Comparison of ENCODE assay signal across 28 cellular contexts in the genomic region with DNA sequence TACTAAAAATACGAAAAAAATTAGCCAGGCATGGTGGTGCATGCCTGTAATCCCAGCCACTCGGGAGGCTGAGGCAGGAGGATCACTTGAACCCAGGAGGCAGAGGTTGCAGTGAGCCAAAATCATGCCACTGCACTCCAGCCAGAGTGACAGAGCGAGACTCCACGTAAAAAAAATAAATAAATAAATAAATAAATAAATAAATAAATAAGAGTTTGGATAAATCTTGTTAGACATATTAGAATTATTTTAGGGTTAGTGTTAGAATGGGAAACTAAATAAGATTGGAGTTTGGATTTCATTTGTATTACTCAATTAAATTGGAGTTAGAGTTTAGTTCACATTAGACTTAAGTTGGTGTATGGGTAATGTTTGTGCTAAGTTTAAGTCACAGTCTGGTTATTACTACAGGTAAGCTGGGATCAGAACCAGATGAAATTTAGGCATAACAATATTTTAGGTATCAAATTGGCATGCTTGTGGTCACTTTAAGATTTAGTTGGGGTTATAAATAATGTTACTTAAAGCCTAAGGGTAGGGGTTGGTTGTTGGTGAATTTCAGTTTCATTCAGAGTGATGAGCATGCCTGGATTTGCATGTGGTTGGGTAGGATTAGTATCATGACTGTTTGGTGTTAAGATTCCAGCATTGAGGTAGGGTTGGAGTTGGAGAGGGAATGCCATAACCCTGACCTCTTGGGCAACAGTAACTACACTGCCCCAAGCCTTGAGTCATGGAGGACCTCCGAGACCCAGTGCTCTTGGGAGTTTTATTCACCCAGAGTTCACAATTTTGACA. TPM values are rescaled to one million over a fixed set of nuclear protein-coding genes. Genes with fewer than 3 reads are reported as not detected.
"Had no signal": no experiment of that assay in that cellular context is flagged by ENCODE, and none has a peak within 500 bp of the region (broad histone marks: within the 10 kb centered on the region; RNA-seq: fewer than 3 reads in every experiment).

No MANE protein-coding gene starts in this region.

- H3K27me3 ChIP-seq: adrenal gland had no signal

- H2AFZ ChIP-seq: PC-9 had no signal

- H3K36me3 ChIP-seq: adrenal gland had no signal

- ATAC-seq: activated T-cell treated with anti-CD3 and anti-CD28 coated beads, Interleukin-2, amount 50 U/mL, for 72 hours; T-cell had no signal

- DNase-seq: activated CD4-positive, alpha-beta memory T cell treated with anti-CD3 and anti-CD28 coated beads for 36 hours; activated CD4-positive, alpha-beta T cell treated with anti-CD3 and anti-CD28 coated beads, Interleukin-2, amount 10 ng/mL, durations not matched to agents 7 days and 5 days; activated CD4-positive, CD25-positive, alpha-beta regulatory T cell; activated CD8-positive, alpha-beta memory T cell treated with anti-CD3 and anti-CD28 coated beads for 24 hours; activated naive CD4-positive, alpha-beta T cell treated with anti-CD3 and anti-CD28 coated beads, Interleukin-2, amount 50 U/mL, for 16 hours; activated naive CD8-positive, alpha-beta T cell treated with anti-CD3 and anti-CD28 coated beads, Interleukin-2, amount 10 ng/mL, durations not matched to agents 7 days and 5 days; activated T-cell treated with anti-CD3 and anti-CD28 coated beads, Interleukin-2, amount 50 U/mL, for 72 hours; adrenal gland; anterior cingulate cortex; cerebellar nuclear complex; NCI-H1092; NCI-H1417; NCI-H1930; NCI-H2171; NCI-H2227 treated with DMSO at 0.1 percent for 48 hours; NCI-H526 treated with DMSO at 0.1 percent for 48 hours; NCI-H82; PC-9; SIG-M5; T-cell; T-helper 2 cell had no signal

- H3K27ac ChIP-seq: adrenal gland, PC-9, SK-N-MC, VCaP had no signal

- H3K4me3 ChIP-seq: adrenal gland, PC-9, SK-N-MC had no signal

- H3K4me1 ChIP-seq: adrenal gland had no signal

- H3K4me2 ChIP-seq: PC-9 had no signal

- H3K9me3 ChIP-seq: adrenal gland had no signal

RNA-seq across cellular contexts. Expression of a gene that starts 3.3 kb away (rescaled TPM):
- total RNA-seq: activated CD4-positive, alpha-beta memory T cell treated with anti-CD3 and anti-CD28 coated beads for 36 hours; activated CD4-positive, alpha-beta T cell treated with anti-CD3 and anti-CD28 coated beads, Interleukin-2, amount 10 ng/mL, durations not matched to agents 7 days and 5 days; activated naive CD8-positive, alpha-beta T cell treated with anti-CD3 and anti-CD28 coated beads, Interleukin-2, amount 10 ng/mL, durations not matched to agents 7 days and 5 days; activated T-cell treated with anti-CD3 and anti-CD28 coated beads, Interleukin-2, amount 50 U/mL, for 72 hours; activated T-helper 2 cell treated with anti-CD3 and anti-CD28 coated beads, Interferon-gamma antibody, Interleukin-2, Interleukin-4, amounts not matched to agents 10 μg/mL and 5 μg/mL and 100 μg/mL, durations not matched to agents 14 hours and 24 hours and 36 hours; adrenal gland; cardiac septum; LHCN-M2; M059J; NCI-H460; PC-9; T-cell had no signal
- polyA plus RNA-seq: adrenal gland had no signal

RNA-seq across cellular contexts. Expression of a gene that starts 7.9 kb away (rescaled TPM):
- total RNA-seq: activated CD4-positive, alpha-beta memory T cell treated with anti-CD3 and anti-CD28 coated beads for 36 hours; activated CD4-positive, alpha-beta T cell treated with anti-CD3 and anti-CD28 coated beads, Interleukin-2, amount 10 ng/mL, durations not matched to agents 7 days and 5 days; activated naive CD8-positive, alpha-beta T cell treated with anti-CD3 and anti-CD28 coated beads, Interleukin-2, amount 10 ng/mL, durations not matched to agents 7 days and 5 days; activated T-cell treated with anti-CD3 and anti-CD28 coated beads, Interleukin-2, amount 50 U/mL, for 72 hours; activated T-helper 2 cell treated with anti-CD3 and anti-CD28 coated beads, Interferon-gamma antibody, Interleukin-2, Interleukin-4, amounts not matched to agents 10 μg/mL and 5 μg/mL and 100 μg/mL, durations not matched to agents 14 hours and 24 hours and 36 hours; adrenal gland; cardiac septum; LHCN-M2; M059J; NCI-H460; PC-9; T-cell had no signal
- polyA plus RNA-seq: adrenal gland had no signal

RNA-seq across cellular contexts. Expression of a gene that starts 50.0 kb away (rescaled TPM):
- total RNA-seq: activated CD4-positive, alpha-beta memory T cell treated with anti-CD3 and anti-CD28 coated beads for 36 hours; activated CD4-positive, alpha-beta T cell treated with anti-CD3 and anti-CD28 coated beads, Interleukin-2, amount 10 ng/mL, durations not matched to agents 7 days and 5 days; activated naive CD8-positive, alpha-beta T cell treated with anti-CD3 and anti-CD28 coated beads, Interleukin-2, amount 10 ng/mL, durations not matched to agents 7 days and 5 days; activated T-cell treated with anti-CD3 and anti-CD28 coated beads, Interleukin-2, amount 50 U/mL, for 72 hours; activated T-helper 2 cell treated with anti-CD3 and anti-CD28 coated beads, Interferon-gamma antibody, Interleukin-2, Interleukin-4, amounts not matched to agents 10 μg/mL and 5 μg/mL and 100 μg/mL, durations not matched to agents 14 hours and 24 hours and 36 hours; adrenal gland; cardiac septum; LHCN-M2; M059J; NCI-H460; PC-9; T-cell had no signal
- polyA plus RNA-seq: adrenal gland had no signal
